Comparison of ENCODE assay signal across 8 cellular contexts in genomic region chr14:104724407-104724980, GRCh38. TPM values are rescaled to one million over a fixed set of nuclear protein-coding genes. Genes with fewer than 3 reads are reported as not detected.
A peak's percentile ranks its signal among the peaks of the same experiment; 100 is the strongest.
DNase-seq lines count a peak whose midpoint lies in the region; ATAC-seq and TF ChIP-seq lines count a peak whose summit lies in the region.

No MANE protein-coding gene starts in this region.

- in situ Hi-C loops in ACHN (cut with HindIII; ENCODE audit: low pct_ligation_motif_present, low pct_unique_long_range_greater_than_20kb, low sequenced_read_pairs) = no loop called here

- H3K4me3 ChIP-seq in HFF-Myc (replicated peaks; ENCODE audit: low read depth, low read length) = peak overlapping the region; percentile 24; the same call in 1 of the 2 replicates
- peak overlapping the region; percentile 58 for H3K4me3 ChIP-seq in retinal pigment epithelial cell (ENCODE audit: low read length)

- ATAC-seq in left cardiac atrium (peak; percentile 17 to 39), HG03175 (IDR thresholded peaks at IDR 0.05; ENCODE audit: unreplicated experiment) (no peak), HG02763 (IDR thresholded peaks at IDR 0.05; ENCODE audit: unreplicated experiment) (no peak)

- TF ChIP-seq CTCF in HFF-Myc (IDR thresholded peaks at IDR 0.05; ENCODE audit: low read depth, low read length, missing control alignments) = no peak
- no peak for TF ChIP-seq CTCF in retinal pigment epithelial cell (conservative IDR thresholded peaks at IDR 0.05; ENCODE audit: low read depth, low read length)

- DNase-seq in ACHN = peak; percentile 2
- no peak for DNase-seq in HFF-Myc (ENCODE audit: extremely low read depth, low read depth)
- DNase-seq in activated T-cell treated with anti-CD3 and anti-CD28 coated beads, Interleukin-2, amount 50 U/mL, for 1 hour = peak; percentile 32
- DNase-seq in left cardiac atrium = peak; percentile 78
- DNase-seq in retinal pigment epithelial cell (ENCODE audit: low read depth) = no peak
- no peak for DNase-seq in mesenteric fat pad (ENCODE audit: low spot score)

- intact Hi-C loops in left cardiac atrium (cut with DNase I) = no loop called here

RNA-seq across cellular contexts. Expression of gene ADSS1, which starts 0.5 kb away (rescaled TPM):
- total RNA-seq in left cardiac atrium (100 to 1,000 TPM in 1 of 2 donors, 10 to 100 TPM in 1; 86.2 to 102 TPM), mesenteric fat pad (5.2 TPM)

RNA-seq across cellular contexts. Expression of gene SIVA1, which starts 28.5 kb away (rescaled TPM):
- total RNA-seq in left cardiac atrium = 10 to 100 TPM; 67.6 to 68.7 TPM
- total RNA-seq in mesenteric fat pad = 60.0 TPM

RNA-seq across cellular contexts. Expression of gene INF2, which starts 35.1 kb away (rescaled TPM):
- 10 to 100 TPM; 44.4 to 44.7 TPM for total RNA-seq in left cardiac atrium
- total RNA-seq in mesenteric fat pad = 160 TPM

Comparison
In these comparisons a context has a peak if more than half of its experiments do, and no peak if none do; other contexts are left out.
1. DNase-seq: peak in ACHN (single experiment), activated T-cell treated with anti-CD3 and anti-CD28 coated beads, Interleukin-2, amount 50 U/mL, for 1 hour (single experiment) and left cardiac atrium (single experiment); none in HFF-Myc (single experiment), retinal pigment epithelial cell (single experiment) and mesenteric fat pad (single experiment).
2. ATAC-seq: peak in left cardiac atrium (2 of 2); none in HG03175 (single experiment) and HG02763 (single experiment).
3. RNA of gene ADSS1, which starts 0.5 kb away (total RNA-seq): 86.2 to 102 TPM in left cardiac atrium; 5.2 TPM in mesenteric fat pad (single experiment); every median in the first group is over 10 times any median in the second.